In genomic region chr10:3312403-3312802, GRCh38 we compare ENCODE assay signal across 1 cellular context.
TF ChIP-seq lines count a peak whose summit lies in the region.

No MANE protein-coding gene starts in this region.

TF ChIP-seq in GM23338, 12 proteins besides CTCF, POLR2A, EP300 and RAD21 (continued from another document):
- TF ChIP-seq NANOG (IDR thresholded peaks at IDR 0.05; ENCODE audit: borderline replicate concordance) = no peak
TF ChIP-seq in GM23338: peak in this region for 0.
